1 cellular context compared by ENCODE assay signal in the genomic region with DNA sequence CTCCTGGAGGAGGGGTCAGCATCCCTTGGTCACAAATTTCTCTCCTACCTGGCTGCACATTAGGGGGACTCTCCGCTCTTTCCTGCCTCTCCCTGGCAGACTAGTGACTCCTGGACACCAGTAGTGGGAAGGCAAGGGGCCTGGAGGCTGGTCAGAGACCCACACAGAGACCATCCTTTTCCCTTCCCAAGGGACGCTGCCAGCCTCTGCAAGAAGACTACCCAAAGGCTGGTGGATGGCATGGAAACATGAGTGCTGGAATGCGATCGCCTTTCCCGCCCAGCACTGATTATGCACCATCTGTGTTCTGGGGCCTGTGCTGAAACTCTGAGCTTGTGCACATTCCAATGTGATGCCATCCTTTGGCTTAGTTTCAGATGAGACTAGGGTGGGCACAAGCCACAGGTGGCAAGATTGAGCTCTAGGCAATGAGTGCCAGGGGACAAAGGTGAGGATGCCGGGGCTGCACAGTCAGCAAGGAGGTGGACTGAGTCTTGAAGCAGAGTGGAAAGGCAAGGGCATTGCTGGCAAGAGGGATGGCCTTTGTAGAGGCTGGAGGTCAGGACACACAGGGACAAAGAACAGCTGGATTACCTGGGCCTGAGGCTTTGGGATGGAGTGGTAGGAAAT.
TF ChIP-seq lines count a peak whose summit lies in the region.

No MANE protein-coding gene starts in this region.

TF ChIP-seq in HepG2, 621 proteins besides CTCF, POLR2A, EP300 and RAD21:
- no peak for TF ChIP-seq ZNF256 (CRISPR knock-in tag; conservative IDR thresholded peaks at IDR 0.05)
- TF ChIP-seq CHCHD3 (CRISPR knock-in tag; IDR thresholded peaks at IDR 0.05): no peak
- no peak for TF ChIP-seq ZNF605 (CRISPR knock-in tag; IDR thresholded peaks at IDR 0.05)
- TF ChIP-seq, protein P1, sequence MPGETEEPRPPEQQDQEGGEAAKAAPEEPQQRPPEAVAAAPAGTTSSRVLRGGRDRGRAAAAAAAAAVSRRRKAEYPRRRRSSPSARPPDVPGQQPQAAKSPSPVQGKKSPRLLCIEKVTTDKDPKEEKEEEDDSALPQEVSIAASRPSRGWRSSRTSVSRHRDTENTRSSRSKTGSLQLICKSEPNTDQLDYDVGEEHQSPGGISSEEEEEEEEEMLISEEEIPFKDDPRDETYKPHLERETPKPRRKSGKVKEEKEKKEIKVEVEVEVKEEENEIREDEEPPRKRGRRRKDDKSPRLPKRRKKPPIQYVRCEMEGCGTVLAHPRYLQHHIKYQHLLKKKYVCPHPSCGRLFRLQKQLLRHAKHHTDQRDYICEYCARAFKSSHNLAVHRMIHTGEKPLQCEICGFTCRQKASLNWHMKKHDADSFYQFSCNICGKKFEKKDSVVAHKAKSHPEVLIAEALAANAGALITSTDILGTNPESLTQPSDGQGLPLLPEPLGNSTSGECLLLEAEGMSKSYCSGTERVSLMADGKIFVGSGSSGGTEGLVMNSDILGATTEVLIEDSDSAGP (CRISPR knock-in tag; IDR thresholded peaks at IDR 0.05; ENCODE audit: borderline replicate concordance): peak; percentile 1; the same call in 1 of the 2 replicates
- TF ChIP-seq, protein P2, sequence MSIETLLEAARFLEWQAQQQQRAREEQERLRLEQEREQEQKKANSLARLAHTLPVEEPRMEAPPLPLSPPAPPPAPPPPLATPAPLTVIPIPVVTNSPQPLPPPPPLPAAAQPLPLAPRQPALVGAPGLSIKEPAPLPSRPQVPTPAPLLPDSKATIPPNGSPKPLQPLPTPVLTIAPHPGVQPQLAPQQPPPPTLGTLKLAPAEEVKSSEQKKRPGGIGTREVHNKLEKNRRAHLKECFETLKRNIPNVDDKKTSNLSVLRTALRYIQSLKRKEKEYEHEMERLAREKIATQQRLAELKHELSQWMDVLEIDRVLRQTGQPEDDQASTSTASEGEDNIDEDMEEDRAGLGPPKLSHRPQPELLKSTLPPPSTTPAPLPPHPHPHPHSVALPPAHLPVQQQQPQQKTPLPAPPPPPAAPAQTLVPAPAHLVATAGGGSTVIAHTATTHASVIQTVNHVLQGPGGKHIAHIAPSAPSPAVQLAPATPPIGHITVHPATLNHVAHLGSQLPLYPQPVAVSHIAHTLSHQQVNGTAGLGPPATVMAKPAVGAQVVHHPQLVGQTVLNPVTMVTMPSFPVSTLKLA (IDR thresholded peaks at IDR 0.05): no peak
